8 cellular contexts compared by ENCODE assay signal in genomic region chr18:3246636-3247242, GRCh38. TPM values are rescaled to one million over a fixed set of nuclear protein-coding genes. Genes with fewer than 3 reads are reported as not detected.
DNase-seq lines count a peak whose midpoint lies in the region; ATAC-seq and TF ChIP-seq lines count a peak whose summit lies in the region.

No MANE protein-coding gene starts in this region.

- TF ChIP-seq EP300 in gastroesophageal sphincter (IDR thresholded peaks at IDR 0.05), result no peak

- peak overlapping the region; percentile 77 for H3K4me3 ChIP-seq in CD8-positive, alpha-beta T cell (ENCODE audit: low read depth, low read length)
- H3K4me3 ChIP-seq in gastroesophageal sphincter (peak overlapping the region; percentile 93 to 97), osteoblast (ENCODE audit: insufficient read depth, low read length) (peak overlapping the region; percentile 92)

- no peaks in the 10 kb centered on the region for H3K9me3 ChIP-seq in CD8-positive, alpha-beta T cell (ENCODE audit: low read length)
- H3K9me3 ChIP-seq in gastroesophageal sphincter, result no peaks in the 10 kb centered on the region
- no peaks in the 10 kb centered on the region for H3K9me3 ChIP-seq in osteoblast (ENCODE audit: low read depth, low read length)

- peak overlapping the region; percentile 92 for H3K4me3 Mint-ChIP-seq in CD8-positive, alpha-beta T cell
- H3K4me3 Mint-ChIP-seq in activated CD8-positive, alpha-beta T cell treated with anti-CD3 and anti-CD28 coated beads, Interleukin-2, amount 10 ng/mL, durations not matched to agents 7 days and 5 days, result peak overlapping the region; percentile 82

- H3K79me2 ChIP-seq in osteoblast (ENCODE audit: insufficient read depth, low read length), result peaks cover 39% of the 10 kb centered on the region

- peaks cover 5% of the 10 kb centered on the region for H3K9me3 Mint-ChIP-seq in CD8-positive, alpha-beta T cell
- H3K9me3 Mint-ChIP-seq in activated CD8-positive, alpha-beta T cell treated with anti-CD3 and anti-CD28 coated beads, Interleukin-2, amount 10 ng/mL, durations not matched to agents 7 days and 5 days (ENCODE audit: insufficient read depth), result peaks cover 7% of the 10 kb centered on the region

- intact Hi-C loops in CD8-positive, alpha-beta T cell (cut with DNase I, micrococcal nuclease), result loop anchor here (1.0 to 5.0 kb wide), 13 partner anchors 15 to 589 kb away; partner anchors contain the start of genes LPIN2 (in 2 of the 2) and SMCHD1 (in 2 of the 2)

- H3K36me3 Mint-ChIP-seq in CD8-positive, alpha-beta T cell, result peaks cover 41% of the 10 kb centered on the region
- peaks cover 50% of the 10 kb centered on the region for H3K36me3 Mint-ChIP-seq in activated CD8-positive, alpha-beta T cell treated with anti-CD3 and anti-CD28 coated beads, Interleukin-2, amount 10 ng/mL, durations not matched to agents 7 days and 5 days (ENCODE audit: low read depth)

- H3K36me3 ChIP-seq in CD8-positive, alpha-beta T cell (ENCODE audit: insufficient read depth, low read length), result peaks cover 4% of the 10 kb centered on the region
- H3K36me3 ChIP-seq in gastroesophageal sphincter (peaks cover 0 to 8% of the 10 kb centered on the region in 2 donors), osteoblast (ENCODE audit: insufficient read depth, low read length) (peaks cover 14% of the 10 kb centered on the region)

- peaks cover 17% of the 10 kb centered on the region for H3K4me1 ChIP-seq in CD8-positive, alpha-beta T cell (ENCODE audit: insufficient read depth, low read length)
- peaks cover 5 to 62% (median 6%) of the 10 kb centered on the region in 3 donors for H3K4me1 ChIP-seq in gastroesophageal sphincter
- H3K4me1 ChIP-seq in osteoblast (ENCODE audit: insufficient read depth, low read length), result peaks cover 36% of the 10 kb centered on the region

- no peak for ATAC-seq in CD8-positive, alpha-beta T cell
- ATAC-seq in HG03135 (IDR thresholded peaks at IDR 0.05; ENCODE audit: unreplicated experiment), result peak; percentile 4
- ATAC-seq in activated CD8-positive, alpha-beta T cell treated with anti-CD3 and anti-CD28 coated beads, Interleukin-2, amount 10 ng/mL, durations not matched to agents 7 days and 5 days, result peak; percentile 4
- no peak for ATAC-seq in gastroesophageal sphincter
- ATAC-seq in GM21367 (IDR thresholded peaks at IDR 0.05; ENCODE audit: unreplicated experiment), result no peak
- no peak for ATAC-seq in HG03342 (IDR thresholded peaks at IDR 0.05; ENCODE audit: unreplicated experiment)

- H3K27me3 Mint-ChIP-seq in CD8-positive, alpha-beta T cell (ENCODE audit: low read depth), result no peaks in the 10 kb centered on the region
- H3K27me3 Mint-ChIP-seq in activated CD8-positive, alpha-beta T cell treated with anti-CD3 and anti-CD28 coated beads, Interleukin-2, amount 10 ng/mL, durations not matched to agents 7 days and 5 days (ENCODE audit: low read depth), result no peaks in the 10 kb centered on the region

- H4K20me1 ChIP-seq in osteoblast (ENCODE audit: insufficient read depth, low read length), result peaks cover 9% of the 10 kb centered on the region

- CTCF ChIA-PET in CD8-positive, alpha-beta T cell (lab: Charles Lee), result interaction anchor here (0.6 to 4.8 kb wide), 30 partner anchors 9 to 348 kb away, joined by 3 to 44 read pairs (median 4); partner anchors contain the start of gene MYL12B
- CTCF ChIA-PET in activated CD8-positive, alpha-beta T cell treated with anti-CD3 and anti-CD28 coated beads, Interleukin-2, amount 10 ng/mL, durations not matched to agents 7 days and 5 days (lab: Charles Lee), result interaction anchor here (0.6 to 6.3 kb wide), 53 partner anchors 12 to 339 kb away, joined by 3 to 92 read pairs (median 5); partner anchors contain the start of gene MYOM1

- H3K4me1 Mint-ChIP-seq in CD8-positive, alpha-beta T cell (ENCODE audit: low read depth), result peaks cover 45% of the 10 kb centered on the region
- H3K4me1 Mint-ChIP-seq in activated CD8-positive, alpha-beta T cell treated with anti-CD3 and anti-CD28 coated beads, Interleukin-2, amount 10 ng/mL, durations not matched to agents 7 days and 5 days (ENCODE audit: low read depth), result peaks cover 28% of the 10 kb centered on the region

- H3K27ac Mint-ChIP-seq in CD8-positive, alpha-beta T cell, result peak overlapping the region; percentile 90
- peak overlapping the region; percentile 100 for H3K27ac Mint-ChIP-seq in activated CD8-positive, alpha-beta T cell treated with anti-CD3 and anti-CD28 coated beads, Interleukin-2, amount 10 ng/mL, durations not matched to agents 7 days and 5 days

- no peaks in the 10 kb centered on the region for H3K27me3 ChIP-seq in CD8-positive, alpha-beta T cell (ENCODE audit: insufficient read depth, low read length)
- no peaks in the 10 kb centered on the region for H3K27me3 ChIP-seq in gastroesophageal sphincter
- H3K27me3 ChIP-seq in osteoblast (ENCODE audit: insufficient read depth, low read length), result no peaks in the 10 kb centered on the region

- POLR2A ChIA-PET in CD8-positive, alpha-beta T cell (lab: Charles Lee), result interaction anchor here (0.6 to 8.9 kb wide), 23 partner anchors 10 to 610 kb away, joined by 3 to 131 read pairs (median 5); partner anchors contain the start of genes MYL12B and TGIF1
- POLR2A ChIA-PET in activated CD8-positive, alpha-beta T cell treated with anti-CD3 and anti-CD28 coated beads, Interleukin-2, amount 10 ng/mL, durations not matched to agents 7 days and 5 days (lab: Charles Lee), result interaction anchor here (0.5 to 8.3 kb wide), 22 partner anchors 10 to 590 kb away, joined by 3 to 218 read pairs (median 7); partner anchors contain the start of genes MYL12B and SMCHD1

- H3K4me2 ChIP-seq in osteoblast (ENCODE audit: insufficient read depth, low read length), result peak overlapping the region; percentile 97

- no peak for TF ChIP-seq CTCF in CD8-positive, alpha-beta T cell (IDR thresholded peaks at IDR 0.05)
- TF ChIP-seq CTCF in gastroesophageal sphincter (IDR thresholded peaks at IDR 0.05) (no peak), osteoblast (IDR thresholded peaks at IDR 0.05; ENCODE audit: extremely low read depth, low read depth, low read length) (no peak)

- 44 to 72% methylated on average over 5 to 19 of the region's 23 CpGs for WGBS in gastroesophageal sphincter (ENCODE audit: low coverage in 1 of 2), 2 donors

- no peak for TF ChIP-seq POLR2A in gastroesophageal sphincter (IDR thresholded peaks at IDR 0.05)

- peak overlapping the region; percentile 85 for H2AFZ ChIP-seq in osteoblast (ENCODE audit: low read length)

- peak overlapping the region; percentile 79 for H3K27ac ChIP-seq in CD8-positive, alpha-beta T cell (ENCODE audit: low read depth, low read length)
- peak overlapping the region; percentile 96 to 100 (median 100) for H3K27ac ChIP-seq in gastroesophageal sphincter
- H3K27ac ChIP-seq in osteoblast (ENCODE audit: low read depth, low read length), result peak overlapping the region; percentile 98

- DNase-seq in CD8-positive, alpha-beta T cell, result peak in 2 of 7 experiments; percentile 10 to 33
- peak; percentile 38 for DNase-seq in activated CD8-positive, alpha-beta T cell treated with anti-CD3 and anti-CD28 coated beads, Interleukin-2, amount 10 ng/mL, durations not matched to agents 7 days and 5 days
- peak; percentile 47 for DNase-seq in osteoblast (ENCODE audit: insufficient read length, low spot score, missing footprints)
- DNase-seq in 8988T, result no peak

RNA-seq across cellular contexts. Expression of gene MYL12A, which starts 0.9 kb away (rescaled TPM):
- total RNA-seq in CD8-positive, alpha-beta T cell, result 100 to 1,000 TPM; 129 to 137 TPM
- 100 to 1,000 TPM; 858 to 901 TPM for total RNA-seq in activated CD8-positive, alpha-beta T cell treated with anti-CD3 and anti-CD28 coated beads, Interleukin-2, amount 10 ng/mL, durations not matched to agents 7 days and 5 days
- total RNA-seq in gastroesophageal sphincter, result 100 to 1,000 TPM; 193 to 582 (median 307) TPM
- 572 and 626 TPM in 2 replicates for total RNA-seq in osteoblast

RNA-seq across cellular contexts. Expression of gene MYL12B, which starts 15.2 kb away (rescaled TPM):
- 100 to 1,000 TPM; 117 to 132 TPM for total RNA-seq in CD8-positive, alpha-beta T cell
- total RNA-seq in activated CD8-positive, alpha-beta T cell treated with anti-CD3 and anti-CD28 coated beads, Interleukin-2, amount 10 ng/mL, durations not matched to agents 7 days and 5 days, result 100 to 1,000 TPM; 402 to 404 TPM
- total RNA-seq in gastroesophageal sphincter, result 100 to 1,000 TPM; 148 to 354 (median 233) TPM
- 278 and 283 TPM in 2 replicates for total RNA-seq in osteoblast

RNA-seq across cellular contexts. Expression of gene MYOM1, which starts 27.0 kb away (rescaled TPM):
- total RNA-seq in CD8-positive, alpha-beta T cell, result 1 to 10 TPM; 2.7 to 3.3 TPM
- 1 to 10 TPM; 1.3 to 1.5 TPM for total RNA-seq in activated CD8-positive, alpha-beta T cell treated with anti-CD3 and anti-CD28 coated beads, Interleukin-2, amount 10 ng/mL, durations not matched to agents 7 days and 5 days
- total RNA-seq in gastroesophageal sphincter (10 to 100 TPM; 14.8 to 37.6 (median 24.6) TPM), osteoblast (1.5 and 1.8 TPM in 2 replicates)

Comparison
In these comparisons a context has a peak if more than half of its experiments do, and no peak if none do; other contexts are left out.
1. ATAC-seq: peak in HG03135 (single experiment) and activated CD8-positive, alpha-beta T cell treated with anti-CD3 and anti-CD28 coated beads, Interleukin-2, amount 10 ng/mL, durations not matched to agents 7 days and 5 days (single experiment); none in CD8-positive, alpha-beta T cell (single experiment), gastroesophageal sphincter (single experiment), GM21367 (single experiment) and HG03342 (single experiment).
2. Peak in every context shown above with its lines, with median percentiles within 50 percentile points of each other: H3K27ac ChIP-seq and H3K4me3 ChIP-seq.